ENCODE assay signal across 19 cellular contexts in the genomic region with DNA sequence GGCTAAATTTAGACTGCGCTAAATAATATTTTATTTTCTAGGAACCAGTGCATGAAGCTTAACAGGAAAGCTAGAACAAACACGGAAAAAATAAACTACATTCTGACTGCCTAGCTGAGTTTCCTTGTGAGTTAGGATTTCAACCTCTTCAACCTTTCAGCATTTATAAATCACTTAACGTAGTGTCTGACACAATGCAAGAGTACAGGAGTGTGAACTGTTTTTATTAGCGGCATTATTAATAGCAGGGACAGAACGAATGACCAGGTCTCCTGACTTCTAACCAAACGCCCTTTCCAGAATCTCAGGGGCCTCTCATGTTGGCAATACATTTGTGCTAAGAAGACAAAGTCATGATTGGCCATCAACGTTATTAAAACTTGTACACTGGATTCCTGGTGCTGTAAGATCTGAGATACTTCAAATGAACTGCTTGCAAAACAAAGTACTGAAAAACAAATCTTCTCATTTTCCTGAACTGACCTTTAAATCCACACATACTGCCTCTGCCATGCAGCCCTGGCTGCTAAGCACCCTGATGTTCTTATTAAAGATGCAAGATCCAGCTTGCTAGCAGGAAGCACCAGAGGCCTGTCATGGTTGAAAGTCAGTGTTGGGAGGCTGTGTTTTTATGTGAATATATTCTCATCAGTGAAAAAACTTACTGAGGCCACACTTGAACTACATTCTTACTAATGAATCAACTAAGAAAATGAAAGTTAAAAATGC.
DNase-seq lines count a peak whose midpoint lies in the region; TF ChIP-seq lines count a peak whose summit lies in the region.
"Had no signal": no experiment of that assay in that cellular context is flagged by ENCODE, and none has a peak within 500 bp of the region (broad histone marks: within the 10 kb centered on the region; RNA-seq: fewer than 3 reads in every experiment).

No MANE protein-coding gene starts in this region.

- no peaks in the 10 kb centered on the region for H3K36me3 Mint-ChIP-seq in neural crest cell (ENCODE audit: low read depth)
- H3K36me3 Mint-ChIP-seq: CD4-positive, CD25-positive, alpha-beta regulatory T cell had no signal

- CTCF ChIA-PET in A673 (lab: Charles Lee) = no interaction called here

- TF ChIP-seq CTCF in A673 (conservative IDR thresholded peaks at IDR 0.05; ENCODE audit: low read depth, low read length) (no peak), choroid plexus epithelial cell (conservative IDR thresholded peaks at IDR 0.05; ENCODE audit: low read depth, low read length) (no peak), left ventricle myocardium inferior (IDR thresholded peaks at IDR 0.05; ENCODE audit: borderline replicate concordance) (no peak), neural crest cell (conservative IDR thresholded peaks at IDR 0.05) (no peak)

- intact Hi-C loops in A673 (cut with micrococcal nuclease; ENCODE audit: unreplicated experiment) = no loop called here
- intact Hi-C loops in left ventricle myocardium inferior (cut with micrococcal nuclease) = no loop called here

- H3K4me3 ChIP-seq in A673 (ENCODE audit: low read depth, low read length, poor library complexity, severe bottlenecking) = no peak overlapping the region
- H3K4me3 ChIP-seq in choroid plexus epithelial cell (ENCODE audit: low read depth, low read length) = no peak overlapping the region
- no peak overlapping the region for H3K4me3 ChIP-seq in left ventricle myocardium inferior
- H3K4me3 ChIP-seq: K562 had no signal

- H3K4me3 Mint-ChIP-seq in neural crest cell = no peak overlapping the region
- H3K4me3 Mint-ChIP-seq: CD4-positive, CD25-positive, alpha-beta regulatory T cell had no signal

- H3K36me3 ChIP-seq in A673 (ENCODE audit: insufficient read depth, low read length, poor library complexity, severe bottlenecking) = no peaks in the 10 kb centered on the region
- no peaks in the 10 kb centered on the region for H3K36me3 ChIP-seq in left ventricle myocardium inferior
- H3K36me3 ChIP-seq: BE2C had no signal

- H3K9me3 Mint-ChIP-seq in neural crest cell = no peaks in the 10 kb centered on the region

- peak overlapping the region; percentile 16 for H3K27ac ChIP-seq in A673 (ENCODE audit: low read depth, low read length, poor library complexity, severe bottlenecking)
- peak overlapping the region; percentile 83 for H3K27ac ChIP-seq in left ventricle myocardium inferior (replicated peaks)

- POLR2A ChIA-PET in A673 (lab: Charles Lee; ENCODE audit: low non-redundant PET) = no interaction called here

- H3K4me1 ChIP-seq in A673 (ENCODE audit: insufficient read depth, low read length, poor library complexity, severe bottlenecking) (peaks cover 9% of the 10 kb centered on the region), left ventricle myocardium inferior (peaks cover 21% of the 10 kb centered on the region)
- H3K4me1 ChIP-seq: BE2C had no signal

- no peak for DNase-seq in A673 (ENCODE audit: low spot score)
- DNase-seq in choroid plexus epithelial cell (ENCODE audit: low read depth) = peak; percentile 2
- no peak for DNase-seq in left ventricle myocardium inferior
- DNase-seq in neural crest cell (ENCODE audit: low read depth, low spot score) = no peak
- no peak for DNase-seq in NCI-H526 (lab: John Stamatoyannopoulos, UW)
- no peak for DNase-seq in H4 (ENCODE audit: low spot score)
- no peak for DNase-seq in stimulated activated CD8-positive, alpha-beta memory T cell treated with anti-CD3 and anti-CD28 coated beads, Interleukin-4, amount 100 ng/mL, for 48 hours
- DNase-seq: BE2C; CD4-positive, CD25-positive, alpha-beta regulatory T cell; COR-L47; DMS 273 treated with DMSO at 0.1 percent for 48 hours; DND-41; NCI-H1105; NCI-H1694; NCI-H2107; NCI-H510A; NCI-H774; RPMI8226 had no signal

- H3K9me3 ChIP-seq in A673 (ENCODE audit: low read depth, low read length, poor library complexity, severe bottlenecking) (no peaks in the 10 kb centered on the region), left ventricle myocardium inferior (replicated peaks) (no peaks in the 10 kb centered on the region)
- H3K9me3 ChIP-seq: BE2C had no signal

- no peaks in the 10 kb centered on the region for H3K27me3 ChIP-seq in A673 (replicated peaks; ENCODE audit: insufficient read depth, low read depth, low read length, poor library complexity)
- no peaks in the 10 kb centered on the region for H3K27me3 ChIP-seq in left ventricle myocardium inferior (ENCODE audit: low read depth)
- H3K27me3 ChIP-seq: BE2C had no signal

- H3K27ac Mint-ChIP-seq in neural crest cell (ENCODE audit: unreplicated experiment) = peak overlapping the region; percentile 47
- H3K27ac Mint-ChIP-seq: CD4-positive, CD25-positive, alpha-beta regulatory T cell had no signal

- peaks cover 18% of the 10 kb centered on the region for H3K4me1 Mint-ChIP-seq in neural crest cell
- H3K4me1 Mint-ChIP-seq: CD4-positive, CD25-positive, alpha-beta regulatory T cell had no signal

- no TSS peak for BruUV-seq in A673 (replicated peaks; lab: Mats Ljungman, UMichigan)

- H3K27me3 Mint-ChIP-seq in neural crest cell (ENCODE audit: low read depth) = no peaks in the 10 kb centered on the region
- H3K27me3 Mint-ChIP-seq: CD4-positive, CD25-positive, alpha-beta regulatory T cell had no signal
